ENCODE assay signal across 1 cellular context in genomic region chr12:56688846-56689113, GRCh38.
TF ChIP-seq lines count a peak whose summit lies in the region.

No MANE protein-coding gene starts in this region.

TF ChIP-seq in GM23338, 12 proteins besides CTCF, POLR2A, EP300 and RAD21 (continued from another document):
- TF ChIP-seq ETS1 (IDR thresholded peaks at IDR 0.05), result no peak
TF ChIP-seq in GM23338: peak in this region for 0.
